9 cellular contexts compared by ENCODE assay signal in the genomic region with DNA sequence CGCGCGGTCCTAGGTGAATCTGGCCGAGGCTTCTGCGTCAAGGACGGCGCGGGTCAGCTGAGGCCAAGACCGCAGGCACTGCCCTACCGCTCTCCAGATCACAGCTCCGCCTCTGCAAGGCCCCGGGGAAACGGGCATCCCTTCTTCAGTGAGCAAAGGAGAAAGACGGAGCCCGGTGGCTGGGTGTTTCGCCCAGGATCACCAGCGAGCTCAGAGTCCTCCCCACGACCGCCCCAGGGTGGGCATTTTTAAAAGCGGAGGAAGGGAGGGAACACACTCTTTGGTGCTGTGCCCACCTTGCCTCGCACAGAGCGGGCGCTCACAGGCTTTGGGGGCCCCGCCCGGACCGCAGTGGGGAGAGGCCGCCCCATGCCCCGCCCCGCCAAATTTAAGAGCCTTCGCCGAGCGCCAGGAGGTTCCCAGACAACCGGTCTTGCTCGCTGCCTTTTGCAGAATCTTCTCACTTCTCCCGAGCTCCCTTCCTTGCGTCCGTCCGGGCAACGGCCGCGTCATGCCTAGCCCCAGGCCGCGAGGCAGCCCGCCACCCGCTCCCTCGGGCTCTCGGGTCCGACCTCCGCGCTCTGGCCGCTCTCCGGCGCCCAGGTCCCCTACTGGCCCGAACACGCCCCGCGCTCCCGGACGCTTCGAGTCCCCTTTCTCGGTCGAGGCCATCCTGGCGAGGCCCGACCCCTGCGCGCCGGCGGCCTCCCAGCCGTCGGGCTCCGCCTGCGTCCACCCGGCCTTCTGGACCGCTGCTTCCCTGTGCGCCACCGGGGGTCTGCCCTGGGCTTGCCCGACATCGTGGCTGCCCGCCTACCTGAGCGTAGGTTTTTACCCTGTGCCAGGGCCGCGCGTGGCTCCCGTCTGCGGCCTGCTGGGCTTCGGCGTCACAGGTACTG. TPM values are rescaled to one million over a fixed set of nuclear protein-coding genes. Genes with fewer than 3 reads are reported as not detected.
DNase-seq lines count a peak whose midpoint lies in the region; ATAC-seq and TF ChIP-seq lines count a peak whose summit lies in the region.
"Had no signal": no experiment of that assay in that cellular context is flagged by ENCODE, and none has a peak within 500 bp of the region (broad histone marks: within the 10 kb centered on the region; RNA-seq: fewer than 3 reads in every experiment).

A gene with protein sequence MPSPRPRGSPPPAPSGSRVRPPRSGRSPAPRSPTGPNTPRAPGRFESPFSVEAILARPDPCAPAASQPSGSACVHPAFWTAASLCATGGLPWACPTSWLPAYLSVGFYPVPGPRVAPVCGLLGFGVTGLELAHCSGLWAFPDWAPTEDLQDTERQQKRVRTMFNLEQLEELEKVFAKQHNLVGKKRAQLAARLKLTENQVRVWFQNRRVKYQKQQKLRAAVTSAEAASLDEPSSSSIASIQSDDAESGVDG (plus strand): TSS at position 419 of the 899 bp plus-strand sequence. CDS start 93 bp downstream, at position 512.

- DNase-seq in activated CD4-positive, CD25-positive, alpha-beta regulatory T cell (lab: John Stamatoyannopoulos, UW): no peak
- peak; percentile 40 for DNase-seq in activated naive CD8-positive, alpha-beta T cell treated with anti-CD3 and anti-CD28 coated beads, Interleukin-2, amount 10 ng/mL, durations not matched to agents 7 days and 5 days
- peak; percentile 68 for DNase-seq in islet precursor cell
- DNase-seq in suprapubic skin (ENCODE audit: low spot score in 2 of 2): no peak
- DNase-seq in activated effector memory CD4-positive, alpha-beta T cell treated with anti-CD3 and anti-CD28 coated beads, Interleukin-2, amount 50 U/mL, for 16 hours: no peak
- no peak for DNase-seq in NOMO-1 treated with dmso at 0.1 percent for 144 hours (lab: John Stamatoyannopoulos, UW; ENCODE audit: unreplicated experiment)

- TF ChIP-seq EP300 in suprapubic skin (IDR thresholded peaks at IDR 0.05): no peak

- TF ChIP-seq CTCF in suprapubic skin (IDR thresholded peaks at IDR 0.05): no peak

- peak within 1 kb of the TSS; percentile 40 for H3K4me3 Mint-ChIP-seq in activated naive CD8-positive, alpha-beta T cell treated with anti-CD3 and anti-CD28 coated beads, Interleukin-2, amount 10 ng/mL, durations not matched to agents 7 days and 5 days

- ATAC-seq in activated CD4-positive, CD25-positive, alpha-beta regulatory T cell treated with anti-CD3 and anti-CD28 coated beads, Interleukin-2, amount 50 U/mL, for 24 hours: peak; percentile 13 to 22
- peak; percentile 39 for ATAC-seq in activated naive CD8-positive, alpha-beta T cell treated with anti-CD3 and anti-CD28 coated beads, Interleukin-2, amount 10 ng/mL, durations not matched to agents 7 days and 5 days (ENCODE audit: low read depth)
- ATAC-seq in HG02981 (IDR thresholded peaks at IDR 0.05; ENCODE audit: unreplicated experiment): no peak

- no peak within 1 kb of the TSS for H3K27ac ChIP-seq in suprapubic skin

- H3K36me3 Mint-ChIP-seq in activated naive CD8-positive, alpha-beta T cell treated with anti-CD3 and anti-CD28 coated beads, Interleukin-2, amount 10 ng/mL, durations not matched to agents 7 days and 5 days: peaks cover 2% of the 10 kb centered on the region

- H3K4me1 Mint-ChIP-seq in activated naive CD8-positive, alpha-beta T cell treated with anti-CD3 and anti-CD28 coated beads, Interleukin-2, amount 10 ng/mL, durations not matched to agents 7 days and 5 days: peaks cover 3% of the 10 kb centered on the region

- H3K9me3 Mint-ChIP-seq in activated naive CD8-positive, alpha-beta T cell treated with anti-CD3 and anti-CD28 coated beads, Interleukin-2, amount 10 ng/mL, durations not matched to agents 7 days and 5 days: peaks cover 2% of the 10 kb centered on the region

- H3K36me3 ChIP-seq in suprapubic skin: no peaks in the 10 kb centered on the region

- peaks cover 65% of the 10 kb centered on the region for H3K27me3 Mint-ChIP-seq in activated naive CD8-positive, alpha-beta T cell treated with anti-CD3 and anti-CD28 coated beads, Interleukin-2, amount 10 ng/mL, durations not matched to agents 7 days and 5 days

- H3K4me3 ChIP-seq in suprapubic skin: peak within 1 kb of the TSS; percentile 44

- H3K9me3 ChIP-seq in suprapubic skin: no peaks in the 10 kb centered on the region

- POLR2A ChIA-PET in activated naive CD8-positive, alpha-beta T cell treated with anti-CD3 and anti-CD28 coated beads, Interleukin-2, amount 10 ng/mL, durations not matched to agents 7 days and 5 days (lab: Charles Lee): no interaction called here

- peaks cover 18% of the 10 kb centered on the region for H3K4me1 ChIP-seq in suprapubic skin

- no peak for TF ChIP-seq POLR2A in suprapubic skin (IDR thresholded peaks at IDR 0.05)

- H3K27me3 ChIP-seq in suprapubic skin: peaks cover 80% of the 10 kb centered on the region

- no peak within 1 kb of the TSS for H3K27ac Mint-ChIP-seq in activated naive CD8-positive, alpha-beta T cell treated with anti-CD3 and anti-CD28 coated beads, Interleukin-2, amount 10 ng/mL, durations not matched to agents 7 days and 5 days

- WGBS in suprapubic skin: 3% methylated on average over 57 of the region's 87 CpGs

RNA-seq across cellular contexts. Expression of the gene that starts here (rescaled TPM):
- total RNA-seq in activated naive CD8-positive, alpha-beta T cell treated with anti-CD3 and anti-CD28 coated beads, Interleukin-2, amount 10 ng/mL, durations not matched to agents 7 days and 5 days: not detected
- not detected for total RNA-seq in suprapubic skin
- total RNA-seq: renal cortical epithelial cell had no signal

Comparison
In these comparisons a context has a peak if more than half of its experiments do, and no peak if none do; other contexts are left out.
1. Peak in DNase-seq and ATAC-seq in activated naive CD8-positive, alpha-beta T cell treated with anti-CD3 and anti-CD28 coated beads, Interleukin-2, amount 10 ng/mL, durations not matched to agents 7 days and 5 days; RNA of the gene not detected or under 1 TPM.